Comparison of ENCODE assay signal across 1 cellular context in the genomic region with DNA sequence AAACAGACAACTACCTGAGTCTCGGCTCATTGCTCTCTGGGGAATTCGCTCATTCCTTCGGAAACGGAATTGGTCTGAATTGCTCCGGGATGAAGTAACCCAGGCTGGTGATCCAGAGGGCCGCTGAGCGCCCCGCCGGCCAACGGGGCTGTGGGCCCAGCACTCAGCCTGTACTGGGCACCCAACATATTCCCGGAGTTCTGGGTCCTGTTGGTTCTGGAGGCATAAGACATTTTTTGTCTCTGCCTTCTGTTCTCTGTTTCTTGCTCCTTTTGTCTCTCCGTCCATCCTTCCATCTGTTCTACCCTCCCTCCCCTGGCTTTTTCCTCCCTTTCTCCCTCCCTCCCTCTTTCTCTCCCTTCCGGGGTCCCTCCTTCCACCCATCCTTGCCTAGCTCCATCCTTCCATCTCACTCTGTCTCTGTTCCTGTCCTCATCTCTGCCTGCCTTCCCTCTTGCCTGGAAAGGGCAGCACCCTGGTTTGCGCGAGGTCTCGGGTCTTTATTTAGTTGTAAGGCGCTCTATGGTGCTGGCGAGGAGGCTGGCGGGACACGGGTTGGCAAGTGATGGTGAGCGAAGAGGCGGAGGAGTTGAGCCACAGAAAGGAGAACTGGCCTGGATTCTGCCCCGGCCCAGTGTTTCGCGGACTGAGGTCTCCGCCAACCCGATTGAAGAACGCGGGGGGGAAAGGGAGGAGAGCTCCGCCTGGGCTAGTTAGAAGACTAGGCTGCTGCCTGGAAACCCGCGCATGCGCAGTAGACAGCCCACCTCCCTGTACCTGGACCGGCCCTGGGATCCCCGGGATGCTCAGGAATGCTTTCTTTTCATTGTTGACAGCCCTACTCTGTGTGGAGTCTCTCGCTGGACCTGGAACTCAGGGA.
A peak's percentile ranks its signal among the peaks of the same experiment; 100 is the strongest.
TF ChIP-seq lines count a peak whose summit lies in the region.

No MANE protein-coding gene starts in this region.

TF ChIP-seq in GM12878, 131 proteins besides CTCF, POLR2A, EP300 and RAD21 (continued from another document):
- TF ChIP-seq, protein P1, sequence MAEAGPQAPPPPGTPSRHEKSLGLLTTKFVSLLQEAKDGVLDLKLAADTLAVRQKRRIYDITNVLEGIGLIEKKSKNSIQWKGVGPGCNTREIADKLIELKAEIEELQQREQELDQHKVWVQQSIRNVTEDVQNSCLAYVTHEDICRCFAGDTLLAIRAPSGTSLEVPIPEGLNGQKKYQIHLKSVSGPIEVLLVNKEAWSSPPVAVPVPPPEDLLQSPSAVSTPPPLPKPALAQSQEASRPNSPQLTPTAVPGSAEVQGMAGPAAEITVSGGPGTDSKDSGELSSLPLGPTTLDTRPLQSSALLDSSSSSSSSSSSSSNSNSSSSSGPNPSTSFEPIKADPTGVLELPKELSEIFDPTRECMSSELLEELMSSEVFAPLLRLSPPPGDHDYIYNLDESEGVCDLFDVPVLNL (IDR thresholded peaks at IDR 0.05; ENCODE audit: low read depth, low read length): no peak
- TF ChIP-seq MXI1 (IDR thresholded peaks at IDR 0.05; ENCODE audit: low read depth, low read length): no peak
- TF ChIP-seq SPI1 (IDR thresholded peaks at IDR 0.05; ENCODE audit: borderline replicate concordance, insufficient read depth, low read depth, low read length): peak; percentile 61
- no peak for TF ChIP-seq ASH2L (IDR thresholded peaks at IDR 0.05; ENCODE audit: borderline replicate concordance, low read depth)
- TF ChIP-seq CBFB (IDR thresholded peaks at IDR 0.05; ENCODE audit: low read depth): no peak
- no peak; the same call in 1 of the 2 replicates for TF ChIP-seq EED (IDR thresholded peaks at IDR 0.05; ENCODE audit: low read depth)
- 0 out of 2 replicates have a peak, but pooled peaks have one; percentile 31 for TF ChIP-seq RUNX3 (IDR thresholded peaks at IDR 0.05; ENCODE audit: low read length)
- TF ChIP-seq POLR2AphosphoS2 (IDR thresholded peaks at IDR 0.05; ENCODE audit: low read depth, low read length): peak; percentile 22; the same call in 1 of the 2 replicates
- no peak for TF ChIP-seq JUND (IDR thresholded peaks at IDR 0.05; ENCODE audit: low read depth, low read length)
- no peak for TF ChIP-seq LARP7 (IDR thresholded peaks at IDR 0.05)
- TF ChIP-seq YY1 (IDR thresholded peaks at IDR 0.05; ENCODE audit: low read depth, low read length): peak; percentile 29; the same call in 1 of the 2 replicates
- TF ChIP-seq ZBED1 (IDR thresholded peaks at IDR 0.05; ENCODE audit: borderline replicate concordance): no peak
- TF ChIP-seq HCFC1 (IDR thresholded peaks at IDR 0.05; ENCODE audit: low read length): 0 out of 2 replicates have a peak, but pooled peaks have one; percentile 22
- TF ChIP-seq SIN3A (IDR thresholded peaks at IDR 0.05; ENCODE audit: low read depth, low read length): no peak
